8 cellular contexts compared by ENCODE assay signal in genomic region chr11:126355926-126356897, GRCh38. TPM values are rescaled to one million over a fixed set of nuclear protein-coding genes. Genes with fewer than 3 reads are reported as not detected.
DNase-seq lines count a peak whose midpoint lies in the region; ATAC-seq and TF ChIP-seq lines count a peak whose summit lies in the region.

No MANE protein-coding gene starts in this region.

- no peaks in the 10 kb centered on the region for H3K27me3 ChIP-seq in ACC112 (ENCODE audit: insufficient read depth, low read length)

- peak overlapping the region; percentile 57 for H3K27ac ChIP-seq in ACC112 (ENCODE audit: low read depth, low read length)

- no peaks in the 10 kb centered on the region for H3K36me3 Mint-ChIP-seq in type B pancreatic cell

- H3K9me3 Mint-ChIP-seq in type B pancreatic cell, result no peaks in the 10 kb centered on the region

- ATAC-seq in GM18867 (IDR thresholded peaks at IDR 0.05; ENCODE audit: unreplicated experiment), result peak; percentile 1
- ATAC-seq in HG03196 (IDR thresholded peaks at IDR 0.05; ENCODE audit: unreplicated experiment), result peak; percentile 10
- no peak for ATAC-seq in HG03571 (IDR thresholded peaks at IDR 0.05; ENCODE audit: unreplicated experiment)

- H3K27me3 Mint-ChIP-seq in type B pancreatic cell, result no peaks in the 10 kb centered on the region

- H2AFZ ChIP-seq in ACC112 (ENCODE audit: low read length, unreplicated experiment), result peak overlapping the region; percentile 80

- H3K4me1 ChIP-seq in ACC112 (ENCODE audit: control insufficient read depth, insufficient read depth, low read length, unreplicated experiment), result peaks cover 59% of the 10 kb centered on the region

- H3K4me3 Mint-ChIP-seq in type B pancreatic cell, result peak overlapping the region; percentile 84

- H3K4me3 ChIP-seq in ACC112 (ENCODE audit: low read depth, low read length), result peak overlapping the region; percentile 88
- peak overlapping the region; percentile 66 for H3K4me3 ChIP-seq in epithelial cell of proximal tubule (ENCODE audit: low read depth, low read length)

- TF ChIP-seq CTCF in epithelial cell of proximal tubule (conservative IDR thresholded peaks at IDR 0.05; ENCODE audit: low read depth, low read length), result no peak
- TF ChIP-seq CTCF in type B pancreatic cell (conservative IDR thresholded peaks at IDR 0.05), result no peak

- H3K4me1 Mint-ChIP-seq in type B pancreatic cell (ENCODE audit: unreplicated experiment), result peaks cover 31% of the 10 kb centered on the region

- no peaks in the 10 kb centered on the region for H3K36me3 ChIP-seq in ACC112 (ENCODE audit: insufficient read depth, low read length)

- peak; percentile 42 for DNase-seq in UCSD-AML1 (lab: John Stamatoyannopoulos, UW; ENCODE audit: unreplicated experiment)
- DNase-seq in epithelial cell of proximal tubule (ENCODE audit: low read depth), result no peak
- DNase-seq in middle frontal gyrus (ENCODE audit: extremely low spot score, low spot score), result peak; percentile 64
- no peak for DNase-seq in type B pancreatic cell (ENCODE audit: extremely low spot score, unreplicated experiment)

- peaks cover 83% of the 10 kb centered on the region for H3K79me2 ChIP-seq in ACC112 (ENCODE audit: control insufficient read depth, insufficient read depth, low read length, unreplicated experiment)

- H3K27ac Mint-ChIP-seq in type B pancreatic cell, result no peak overlapping the region

RNA-seq across cellular contexts. Expression of gene ST3GAL4, which starts 0.7 kb away (rescaled TPM):
- total RNA-seq in epithelial cell of proximal tubule (15.9 and 24.2 TPM in 2 replicates), type B pancreatic cell (ENCODE audit: low replicate concordance) (18.6 and 19.1 TPM in 2 replicates)

RNA-seq across cellular contexts. Expression of gene DCPS, which starts 52.4 kb away (rescaled TPM):
- total RNA-seq in epithelial cell of proximal tubule (17.2 and 24.1 TPM in 2 replicates), type B pancreatic cell (ENCODE audit: low replicate concordance) (9.8 and 17.6 TPM in 2 replicates)

Comparison
In these comparisons a context has a peak if more than half of its experiments do, and no peak if none do; other contexts are left out.
1. DNase-seq: peak in UCSD-AML1 (single experiment) and middle frontal gyrus (single experiment); none in epithelial cell of proximal tubule (single experiment) and type B pancreatic cell (single experiment).